18 cellular contexts compared by ENCODE assay signal in genomic region chr11:2394818-2395105, GRCh38. TPM values are rescaled to one million over a fixed set of nuclear protein-coding genes. Genes with fewer than 3 reads are reported as not detected.
DNase-seq lines count a peak whose midpoint lies in the region; ATAC-seq and TF ChIP-seq lines count a peak whose summit lies in the region.
"Had no signal": no experiment of that assay in that cellular context is flagged by ENCODE, and none has a peak within 500 bp of the region (broad histone marks: within the 10 kb centered on the region; RNA-seq: fewer than 3 reads in every experiment).

No MANE protein-coding gene starts in this region.

- peak overlapping the region in 7 of 10 experiments; percentile 42 to 59 (median 51); a peak in 14 of 20 replicates for H3K4me3 ChIP-seq in BLaER1 treated with 17β-estradiol and CSF1 and Interleukin-3, amounts not matched to agents 10 nM and 100 nM
- H3K4me3 ChIP-seq in Karpas-422 (ENCODE audit: low read length) (no peak overlapping the region), esophagus muscularis mucosa (no peak overlapping the region)
- H3K4me3 ChIP-seq: PC-9 had no signal

- no peaks in the 10 kb centered on the region for H3K9me3 Mint-ChIP-seq in stimulated activated naive B cell treated with anti-CD40 and anti-IgM and Interleukin-4, amounts not matched to agents 10 μg/mL and 1 μg/mL and 100 μg/mL, for 72 hours
- H3K9me3 Mint-ChIP-seq: CD4-positive, CD25-positive, alpha-beta regulatory T cell had no signal

- peaks cover 43 to 82% (median 58%) of the 10 kb centered on the region in 11 experiments for H3K36me3 ChIP-seq in BLaER1 treated with 17β-estradiol and CSF1 and Interleukin-3, amounts not matched to agents 10 nM and 100 nM
- H3K36me3 ChIP-seq in Karpas-422 (ENCODE audit: insufficient read depth, low read length) = peaks cover 39% of the 10 kb centered on the region
- peaks cover 31 to 93% (median 84%) of the 10 kb centered on the region in 4 donors for H3K36me3 ChIP-seq in esophagus muscularis mucosa

- peaks cover 7 to 27% of the 10 kb centered on the region in 2 donors for H3K36me3 Mint-ChIP-seq in stimulated activated naive B cell treated with anti-CD40 and anti-IgM and Interleukin-4, amounts not matched to agents 10 μg/mL and 1 μg/mL and 100 μg/mL, for 72 hours

- DNase-seq in Karpas-422 (no peak), esophagus muscularis mucosa (ENCODE audit: extremely low spot score) (no peak), germinal center (ENCODE audit: low spot score) (no peak), left colon (no peak)
- DNase-seq in stimulated activated naive B cell treated with anti-CD40 and anti-IgM and Interleukin-4, amounts not matched to agents 10 μg/mL and 1 μg/mL and 100 μg/mL, for 72 hours = no peak
- no peak for DNase-seq in activated CD4-positive, CD25-positive, alpha-beta regulatory T cell treated with anti-CD3 and anti-CD28 coated beads, Interleukin-2, amount 50 U/mL, for 72 hours
- DNase-seq: CD4-positive, CD25-positive, alpha-beta regulatory T cell; DMS79; KBM-7; NCI-H1436; NCI-H2029; NCI-H2171 treated with DMSO at 0.1 percent for 48 hours; NCI-H446 treated with DMSO at 0.1 percent for 48 hours; PC-9 had no signal

- peaks cover 64 to 92% (median 79%) of the 10 kb centered on the region in 10 experiments for H3K4me1 ChIP-seq in BLaER1 treated with 17β-estradiol and CSF1 and Interleukin-3, amounts not matched to agents 10 nM and 100 nM
- H3K4me1 ChIP-seq in Karpas-422 (ENCODE audit: low read length) (peaks cover 100% of the 10 kb centered on the region), esophagus muscularis mucosa (peaks cover 35 to 77% (median 65%) of the 10 kb centered on the region in 4 donors)

- ATAC-seq in stimulated activated naive B cell treated with anti-CD40 and anti-IgM and Interleukin-4, amounts not matched to agents 10 μg/mL and 1 μg/mL and 100 μg/mL, for 72 hours (replicated peaks) = no peak
- ATAC-seq in left colon = no peak

- no peak for TF ChIP-seq CTCF in esophagus muscularis mucosa (IDR thresholded peaks at IDR 0.05)

- no peaks in the 10 kb centered on the region for H3K9me3 ChIP-seq in BLaER1 treated with 17β-estradiol and CSF1 and Interleukin-3, amounts not matched to agents 10 nM and 100 nM (replicated peaks in 1 of 11)
- H3K9me3 ChIP-seq in Karpas-422 (ENCODE audit: low read length) = no peaks in the 10 kb centered on the region
- no peaks in the 10 kb centered on the region for H3K9me3 ChIP-seq in esophagus muscularis mucosa

- intact Hi-C loops in esophagus muscularis mucosa (cut with DNase I) (no loop called here), left colon (cut with DNase I, micrococcal nuclease) (no loop called here)

- peak overlapping the region in 10 of 11 experiments; percentile 32 to 76 (median 68); a peak in 17 of 22 replicates for H3K9ac ChIP-seq in BLaER1 treated with 17β-estradiol and CSF1 and Interleukin-3, amounts not matched to agents 10 nM and 100 nM
- H3K9ac ChIP-seq in Karpas-422 (ENCODE audit: low read length) = peak overlapping the region; percentile 99

- no peaks in the 10 kb centered on the region for H3K27me3 ChIP-seq in BLaER1 treated with 17β-estradiol and CSF1 and Interleukin-3, amounts not matched to agents 10 nM and 100 nM
- H3K27me3 ChIP-seq in Karpas-422 (ENCODE audit: low read length) = no peaks in the 10 kb centered on the region
- no peaks in the 10 kb centered on the region for H3K27me3 ChIP-seq in esophagus muscularis mucosa

- H3K27me3 Mint-ChIP-seq in stimulated activated naive B cell treated with anti-CD40 and anti-IgM and Interleukin-4, amounts not matched to agents 10 μg/mL and 1 μg/mL and 100 μg/mL, for 72 hours = no peaks in the 10 kb centered on the region
- H3K27me3 Mint-ChIP-seq: CD4-positive, CD25-positive, alpha-beta regulatory T cell had no signal

- 86% methylated on average over 7 of the region's 8 CpGs for WGBS in esophagus muscularis mucosa

- H3K27ac ChIP-seq in BLaER1 treated with 17β-estradiol and CSF1 and Interleukin-3, amounts not matched to agents 10 nM and 100 nM = peak overlapping the region in 8 of 11 experiments; percentile 48 to 80 (median 69); a peak in 16 of 22 replicates
- H3K27ac ChIP-seq in Karpas-422 (ENCODE audit: low read length) (peak overlapping the region; percentile 100), esophagus muscularis mucosa (replicated peaks in 1 of 4) (peak overlapping the region; percentile 98 to 100 (median 100))
- H3K27ac ChIP-seq: PC-9 had no signal

- H2AFZ ChIP-seq in Karpas-422 (ENCODE audit: low read length) = no peak overlapping the region
- H2AFZ ChIP-seq: PC-9 had no signal

- H3K4me3 Mint-ChIP-seq in stimulated activated naive B cell treated with anti-CD40 and anti-IgM and Interleukin-4, amounts not matched to agents 10 μg/mL and 1 μg/mL and 100 μg/mL, for 72 hours = peak overlapping the region; percentile 39 to 41
- H3K4me3 Mint-ChIP-seq: CD4-positive, CD25-positive, alpha-beta regulatory T cell had no signal

- peaks cover 45 to 76% of the 10 kb centered on the region in 2 donors for H3K4me1 Mint-ChIP-seq in stimulated activated naive B cell treated with anti-CD40 and anti-IgM and Interleukin-4, amounts not matched to agents 10 μg/mL and 1 μg/mL and 100 μg/mL, for 72 hours

- TF ChIP-seq EP300 in esophagus muscularis mucosa (IDR thresholded peaks at IDR 0.05) = no peak

- peak overlapping the region; percentile 70 to 99 (median 96) for H3K4me2 ChIP-seq in BLaER1 treated with 17β-estradiol and CSF1 and Interleukin-3, amounts not matched to agents 10 nM and 100 nM
- peak overlapping the region; percentile 85 for H3K4me2 ChIP-seq in Karpas-422 (ENCODE audit: low read depth, low read length, poor library complexity, severe bottlenecking)
- H3K4me2 ChIP-seq: PC-9 had no signal

- H3K9me2 ChIP-seq in Karpas-422 (replicated peaks; ENCODE audit: insufficient read depth, low read length) = no peaks in the 10 kb centered on the region

- peaks cover 52 to 74% (median 67%) of the 10 kb centered on the region in 11 experiments for H4K20me1 ChIP-seq in BLaER1 treated with 17β-estradiol and CSF1 and Interleukin-3, amounts not matched to agents 10 nM and 100 nM
- H4K20me1 ChIP-seq in Karpas-422 (ENCODE audit: insufficient read depth, low read depth, low read length) = peaks cover 55% of the 10 kb centered on the region

- peak overlapping the region; percentile 89 for H3K27ac Mint-ChIP-seq in stimulated activated naive B cell treated with anti-CD40 and anti-IgM and Interleukin-4, amounts not matched to agents 10 μg/mL and 1 μg/mL and 100 μg/mL, for 72 hours

- TF ChIP-seq POLR2A in esophagus muscularis mucosa (IDR thresholded peaks at IDR 0.05; ENCODE audit: low read depth) = no peak

- peaks cover 43% of the 10 kb centered on the region for H3K79me2 ChIP-seq in Karpas-422 (ENCODE audit: low read length)

RNA-seq across cellular contexts. Expression of gene TSSC4, which starts 5.8 kb away (rescaled TPM):
- 25.3 and 47.5 TPM in 2 replicates for total RNA-seq in Karpas-422 (2014; rRNA removed; shearing (Covaris generic); ENCODE audit: low replicate concordance)
- total RNA-seq in esophagus muscularis mucosa = 10 to 100 TPM; 46.9 to 76.9 (median 70.6) TPM
- 10 to 100 TPM; 39.9 to 40.4 TPM for total RNA-seq in left colon

RNA-seq across cellular contexts. Expression of gene CD81, which starts 17.7 kb away (rescaled TPM):
- total RNA-seq in Karpas-422 (2014; rRNA removed; shearing (Covaris generic); ENCODE audit: low replicate concordance) = 356 and 467 TPM in 2 replicates
- 100 to 1,000 TPM; 498 to 652 (median 582) TPM for total RNA-seq in esophagus muscularis mucosa
- 100 to 1,000 TPM; 111 to 217 TPM for total RNA-seq in left colon

RNA-seq across cellular contexts. Expression of gene TRPM5, which starts 49.6 kb away (rescaled TPM):
- not detected in 2 replicates for total RNA-seq in Karpas-422 (2014; rRNA removed; shearing (Covaris generic); ENCODE audit: low replicate concordance)
- total RNA-seq in esophagus muscularis mucosa = not detected
- 1 to 10 TPM; 2.0 to 3.8 TPM for total RNA-seq in left colon
- total RNA-seq: A673, G401, PC-9, SK-MEL-5 had no signal

RNA-seq across cellular contexts. Expression of gene KCNQ1, which starts 50.0 kb away (rescaled TPM):
- not detected in 2 replicates for total RNA-seq in Karpas-422 (2014; rRNA removed; shearing (Covaris generic); ENCODE audit: low replicate concordance)
- total RNA-seq in esophagus muscularis mucosa = 1 to 10 TPM; 2.1 to 5.9 (median 4.3) TPM
- 10 to 100 TPM; 42.8 to 56.8 TPM for total RNA-seq in left colon
- total RNA-seq: A673, PC-9 had no signal

Comparison
In these comparisons a context has a peak if more than half of its experiments do, and no peak if none do; other contexts are left out.
1. H3K4me3 ChIP-seq: peak in BLaER1 treated with 17β-estradiol and CSF1 and Interleukin-3, amounts not matched to agents 10 nM and 100 nM (7 of 10); none in Karpas-422 (single experiment) and esophagus muscularis mucosa (0 of 4).
2. Peak in every context shown above with its lines, with median percentiles within 50 percentile points of each other: H3K27ac ChIP-seq.